Comparison of ENCODE assay signal across 22 cellular contexts in genomic region chr10:104155591-104155990, GRCh38. TPM values are rescaled to one million over a fixed set of nuclear protein-coding genes. Genes with fewer than 3 reads are reported as not detected.
DNase-seq lines count a peak whose midpoint lies in the region; ATAC-seq, FAIRE-seq and TF ChIP-seq lines count a peak whose summit lies in the region.
"Had no signal": no experiment of that assay in that cellular context is flagged by ENCODE, and none has a peak within 500 bp of the region (broad histone marks: within the 10 kb centered on the region; RNA-seq: fewer than 3 reads in every experiment).

No MANE protein-coding gene starts in this region.

- no peak overlapping the region for H3K4me2 ChIP-seq in mesendoderm (ENCODE audit: low read length)
- H3K4me2 ChIP-seq: BLaER1 had no signal

- no peak overlapping the region for H4K5ac ChIP-seq in mesendoderm (ENCODE audit: low read length)

- no peaks in the 10 kb centered on the region for H3K79me1 ChIP-seq in mesendoderm (ENCODE audit: low read length)

- no peak overlapping the region for H2BK120ac ChIP-seq in mesendoderm (ENCODE audit: low read depth, low read length)

- no CpG with 5 or more reads among the region's 2 CpGs for WGBS in mesendoderm (ENCODE audit: extremely low coverage, insufficient coverage, low lambda C conversion rate)

- no peak for TF ChIP-seq CTCF in bronchial epithelial cell (IDR thresholded peaks at IDR 0.05; ENCODE audit: insufficient read depth, low read length, severe bottlenecking)
- no peak for TF ChIP-seq CTCF in Caco-2 (IDR thresholded peaks at IDR 0.05; ENCODE audit: insufficient read depth in 1 of 2, low read depth in 1 of 2, low read length in 1 of 2, severe bottlenecking in 1 of 2, unreplicated experiment in 1 of 2)

- no peaks in the 10 kb centered on the region for H3K79me2 ChIP-seq in mesendoderm (ENCODE audit: control insufficient read depth, insufficient read depth, low read length)

- H2AK5ac ChIP-seq in mesendoderm (ENCODE audit: low read length) = no peak overlapping the region

- peaks cover 12% of the 10 kb centered on the region for H3K9me3 Mint-ChIP-seq in activated naive CD8-positive, alpha-beta T cell (ENCODE audit: low read depth)
- peaks cover 22% of the 10 kb centered on the region for H3K9me3 Mint-ChIP-seq in activated naive CD8-positive, alpha-beta T cell treated with anti-CD3 and anti-CD28 coated beads, Interleukin-2, amount 50 U/mL, for 24 hours
- H3K9me3 Mint-ChIP-seq in Caco-2 (ENCODE audit: unreplicated experiment) = peaks cover 15% of the 10 kb centered on the region

- no peak overlapping the region for H3K18ac ChIP-seq in mesendoderm (ENCODE audit: low read length)

- peaks cover 15% of the 10 kb centered on the region for H3K36me3 Mint-ChIP-seq in activated naive CD8-positive, alpha-beta T cell
- H3K36me3 Mint-ChIP-seq in activated naive CD8-positive, alpha-beta T cell treated with anti-CD3 and anti-CD28 coated beads, Interleukin-2, amount 50 U/mL, for 24 hours (ENCODE audit: low read depth) = peaks cover 9% of the 10 kb centered on the region
- H3K36me3 Mint-ChIP-seq in Caco-2 (ENCODE audit: insufficient read depth, unreplicated experiment) = no peaks in the 10 kb centered on the region
- H3K36me3 Mint-ChIP-seq: CD4-positive, CD25-positive, alpha-beta regulatory T cell had no signal

- H3K36me3 ChIP-seq in bronchial epithelial cell (ENCODE audit: control insufficient read depth, insufficient read depth, low read length) (no peaks in the 10 kb centered on the region), mesendoderm (ENCODE audit: control insufficient read depth, insufficient read depth, low read length) (no peaks in the 10 kb centered on the region), Caco-2 (ENCODE audit: control insufficient read depth, insufficient read depth, low read length) (no peaks in the 10 kb centered on the region)
- H3K36me3 ChIP-seq: BLaER1 had no signal

- H3K27me3 Mint-ChIP-seq in activated naive CD8-positive, alpha-beta T cell = peaks cover 18% of the 10 kb centered on the region
- H3K27me3 Mint-ChIP-seq in activated naive CD8-positive, alpha-beta T cell treated with anti-CD3 and anti-CD28 coated beads, Interleukin-2, amount 50 U/mL, for 24 hours = peaks cover 41% of the 10 kb centered on the region
- H3K27me3 Mint-ChIP-seq in Caco-2 (ENCODE audit: insufficient read depth, unreplicated experiment) = peaks cover 17% of the 10 kb centered on the region

- H3K27me3 ChIP-seq in bronchial epithelial cell (ENCODE audit: control insufficient read depth, insufficient read depth, low read length) (no peaks in the 10 kb centered on the region), mesendoderm (ENCODE audit: insufficient read depth, low read length, poor library complexity) (no peaks in the 10 kb centered on the region), Caco-2 (replicated peaks; ENCODE audit: control insufficient read depth, insufficient read depth, low read length) (no peaks in the 10 kb centered on the region; the same call in 1 of the 2 replicates)
- H3K27me3 ChIP-seq: BLaER1 had no signal

- H3K23ac ChIP-seq in mesendoderm (ENCODE audit: low read length) = no peak overlapping the region

- no peak overlapping the region for H3K4ac ChIP-seq in mesendoderm (ENCODE audit: low read depth, low read length)

- H3K4me1 Mint-ChIP-seq in activated naive CD8-positive, alpha-beta T cell (ENCODE audit: low read depth) = no peaks in the 10 kb centered on the region
- no peaks in the 10 kb centered on the region for H3K4me1 Mint-ChIP-seq in activated naive CD8-positive, alpha-beta T cell treated with anti-CD3 and anti-CD28 coated beads, Interleukin-2, amount 50 U/mL, for 24 hours
- H3K4me1 Mint-ChIP-seq in Caco-2 (ENCODE audit: low read depth, unreplicated experiment) = no peaks in the 10 kb centered on the region
- H3K4me1 Mint-ChIP-seq: B cell; CD4-positive, CD25-positive, alpha-beta regulatory T cell had no signal

- peak overlapping the region; percentile 19 for H3K27ac Mint-ChIP-seq in activated naive CD8-positive, alpha-beta T cell
- H3K27ac Mint-ChIP-seq in activated naive CD8-positive, alpha-beta T cell treated with anti-CD3 and anti-CD28 coated beads, Interleukin-2, amount 50 U/mL, for 24 hours = no peak overlapping the region
- no peak overlapping the region for H3K27ac Mint-ChIP-seq in Caco-2 (ENCODE audit: unreplicated experiment)
- H3K27ac Mint-ChIP-seq: B cell; CD4-positive, CD25-positive, alpha-beta regulatory T cell; CD8-positive, alpha-beta T cell had no signal

- POLR2A ChIA-PET in Caco-2 (lab: Charles Lee) = no interaction called here

- no peak for DNase-seq in activated naive CD8-positive, alpha-beta T cell treated with anti-CD3 and anti-CD28 coated beads, Interleukin-2, amount 50 U/mL, for 24 hours
- no peak for DNase-seq in bronchial epithelial cell (ENCODE audit: low read depth)
- peak; percentile 76 for DNase-seq in mesendoderm
- no peak for DNase-seq in DMS79 treated with DMSO at 0.1 percent for 48 hours (lab: John Stamatoyannopoulos, UW)
- no peak for DNase-seq in Caco-2
- no peak for DNase-seq in NCI-H69 (lab: John Stamatoyannopoulos, UW)
- DNase-seq: CD4-positive, CD25-positive, alpha-beta regulatory T cell; CD8-positive, alpha-beta T cell; DMS 273 treated with DMSO at 0.1 percent for 48 hours; DMS79; H7; HCEC 1CT had no signal

- H2BK15ac ChIP-seq in mesendoderm (replicated peaks; ENCODE audit: low read depth) = no peak overlapping the region

- H3K4me3 ChIP-seq in bronchial epithelial cell (ENCODE audit: low read depth, low read length) = no peak overlapping the region
- no peak overlapping the region for H3K4me3 ChIP-seq in mesendoderm (ENCODE audit: low read length)
- H3K4me3 ChIP-seq in Caco-2 (ENCODE audit: low read depth, low read length) = no peak overlapping the region
- H3K4me3 ChIP-seq: BLaER1 had no signal

- peak overlapping the region; percentile 52 for H3K27ac ChIP-seq in mesendoderm (ENCODE audit: low read depth, low read length)
- H3K27ac ChIP-seq: 22Rv1, BLaER1, C4-2B had no signal

- H4K8ac ChIP-seq in mesendoderm (ENCODE audit: low read depth, low read length) = no peak overlapping the region

- no peak overlapping the region for H3K4me3 Mint-ChIP-seq in activated naive CD8-positive, alpha-beta T cell
- no peak overlapping the region for H3K4me3 Mint-ChIP-seq in activated naive CD8-positive, alpha-beta T cell treated with anti-CD3 and anti-CD28 coated beads, Interleukin-2, amount 50 U/mL, for 24 hours
- H3K4me3 Mint-ChIP-seq in Caco-2 (ENCODE audit: unreplicated experiment) = no peak overlapping the region
- H3K4me3 Mint-ChIP-seq: B cell; CD4-positive, CD25-positive, alpha-beta regulatory T cell; CD8-positive, alpha-beta T cell had no signal

- peak overlapping the region; percentile 84 for H2BK5ac ChIP-seq in mesendoderm (ENCODE audit: low read length)

- ATAC-seq in activated naive CD8-positive, alpha-beta T cell treated with anti-CD3 and anti-CD28 coated beads, Interleukin-2, amount 50 U/mL, for 24 hours = no peak
- ATAC-seq: CD8-positive, alpha-beta T cell had no signal

- H3K4me1 ChIP-seq in mesendoderm (ENCODE audit: control insufficient read depth, low read depth, low read length) = peaks cover 12% of the 10 kb centered on the region
- no peaks in the 10 kb centered on the region for H3K4me1 ChIP-seq in Caco-2
- H3K4me1 ChIP-seq: BLaER1 had no signal

- peaks cover 19% of the 10 kb centered on the region for H3K9me3 ChIP-seq in Caco-2

- H3K9ac ChIP-seq in mesendoderm (ENCODE audit: low read length) = no peak overlapping the region
- H3K9ac ChIP-seq: BLaER1 had no signal

- FAIRE-seq in bronchial epithelial cell (lab: Jason Lieb, UNC) = peak; percentile 50
- FAIRE-seq: A204.1, D721Med, G401.6, GM12892, H1 had no signal

- no TSS peak for BruUV-seq in Caco-2 (replicated peaks; lab: Mats Ljungman, UMichigan)

- intact Hi-C loops in Caco-2 (cut with micrococcal nuclease; ENCODE audit: unreplicated experiment) = no loop called here

- CTCF ChIA-PET in Caco-2 (lab: Charles Lee) = no interaction called here

- peak overlapping the region; percentile 5 for H3K56ac ChIP-seq in mesendoderm (ENCODE audit: low read length)

RNA-seq across cellular contexts. Expression of gene SFR1, which starts 33.6 kb away (rescaled TPM):
- total RNA-seq in bronchial epithelial cell = 3.2 and 4.1 TPM in 2 replicates
- polyA plus RNA-seq in mesendoderm (2013, experiment 1 of 2) = 7.7 TPM
- polyA plus RNA-seq in mesendoderm (2013, experiment 2 of 2) = 7.5 TPM
- 7.3 and 8.7 TPM in 2 replicates for total RNA-seq in Caco-2 (2022)
